13 cellular contexts compared by ENCODE assay signal in genomic region chr11:2304156-2305139, GRCh38. TPM values are rescaled to one million over a fixed set of nuclear protein-coding genes. Genes with fewer than 3 reads are reported as not detected.
A peak's percentile ranks its signal among the peaks of the same experiment; 100 is the strongest.
DNase-seq lines count a peak whose midpoint lies in the region; ATAC-seq and TF ChIP-seq lines count a peak whose summit lies in the region.
"Had no signal": no experiment of that assay in that cellular context is flagged by ENCODE, and none has a peak within 500 bp of the region (broad histone marks: within the 10 kb centered on the region; RNA-seq: fewer than 3 reads in every experiment).

No MANE protein-coding gene starts in this region.

- no peak overlapping the region for H3K4me3 Mint-ChIP-seq in activated B cell treated with CpG ODN at 0.5 μM for 24 hours

- no peaks in the 10 kb centered on the region for H3K9me3 ChIP-seq in SK-N-SH
- H3K9me3 ChIP-seq in hepatocyte (ENCODE audit: low read depth) = no peaks in the 10 kb centered on the region
- H3K9me3 ChIP-seq: A549 had no signal

- 72% methylated on average over 13 of the region's 20 CpGs for WGBS in SK-N-SH (ENCODE audit: low lambda C conversion rate)
- WGBS in hepatocyte (ENCODE audit: low lambda C conversion rate, missing lambda C conversion rate) = 88% methylated on average over 20 of the region's 20 CpGs

- DNase-seq in SK-N-SH (peak; percentile 38), activated B cell treated with CpG ODN at 0.5 μM for 24 hours (no peak), hepatocyte (ENCODE audit: low spot score) (no peak)

- no peaks in the 10 kb centered on the region for H3K27me3 ChIP-seq in SK-N-SH (ENCODE audit: insufficient read depth)
- H3K27me3 ChIP-seq in hepatocyte = no peaks in the 10 kb centered on the region

- no peaks in the 10 kb centered on the region for H3K9me3 Mint-ChIP-seq in activated B cell treated with CpG ODN at 0.5 μM for 24 hours

- H3K27me3 Mint-ChIP-seq in activated B cell treated with CpG ODN at 0.5 μM for 24 hours = no peaks in the 10 kb centered on the region

- H3K27ac Mint-ChIP-seq in activated B cell treated with CpG ODN at 0.5 μM for 24 hours = peak overlapping the region; percentile 30

- no peaks in the 10 kb centered on the region for H3K36me3 ChIP-seq in SK-N-SH (replicated peaks in 1 of 2; ENCODE audit: control insufficient read depth in 1 of 2, insufficient read depth in 2 of 2, low read length in 1 of 2)
- H3K36me3 ChIP-seq in hepatocyte (replicated peaks; ENCODE audit: insufficient read depth, low read depth) = no peaks in the 10 kb centered on the region

- no peak for TF ChIP-seq EP300 in SK-N-SH (IDR thresholded peaks at IDR 0.05; ENCODE audit: borderline replicate concordance in 1 of 2, low read depth in 1 of 2, low read length in 1 of 2)

- H3K79me2 ChIP-seq in SK-N-SH (ENCODE audit: insufficient read depth) (no peaks in the 10 kb centered on the region), hepatocyte (no peaks in the 10 kb centered on the region)

- H2AFZ ChIP-seq in SK-N-SH (ENCODE audit: low read depth) (0 out of 2 replicates have a peak overlapping the region, but pooled peaks have one; percentile 68), hepatocyte (no peak overlapping the region)

- H3K4me3 ChIP-seq in SK-N-SH (ENCODE audit: low read depth in 2 of 2, low read length in 1 of 2) (no peak overlapping the region; a peak in 1 of 4 replicates), hepatocyte (no peak overlapping the region), skin epidermis (no peak overlapping the region)
- H3K4me3 ChIP-seq: A549 had no signal

- CTCF ChIA-PET in SK-N-SH (lab: Yijun Ruan, JAX) (interaction anchor here (0.6 to 13.9 kb wide), 42 partner anchors 8 to 846 kb away, joined by 3 to 318 read pairs (median 5); partner anchors contain the start of genes CD81, TH and TSSC4), activated B cell treated with CpG ODN at 0.5 μM for 24 hours (lab: Charles Lee) (interaction anchor here (0.6 to 11.2 kb wide), 20 partner anchors 10 to 230 kb away, joined by 3 to 321 read pairs (median 6); partner anchors contain the start of genes ASCL2 and TSSC4)

- POLR2A ChIA-PET in SK-N-SH (lab: Yijun Ruan, JAX) (interaction anchor here (0.6 to 1.3 kb wide), 7 partner anchors 28 to 118 kb away, joined by 3 to 5 read pairs (median 3); partner anchors contain the start of gene TSSC4), activated B cell treated with CpG ODN at 0.5 μM for 24 hours (lab: Charles Lee) (interaction anchor here (0.6 to 3.0 kb wide), 10 partner anchors 73 to 118 kb away, joined by 3 to 23 read pairs (median 8); partner anchors contain the start of genes CD81 and TSSC4)

- no peaks in the 10 kb centered on the region for H3K36me3 Mint-ChIP-seq in activated B cell treated with CpG ODN at 0.5 μM for 24 hours (ENCODE audit: low read depth)

- no peak for TF ChIP-seq CTCF in SK-N-SH (IDR thresholded peaks at IDR 0.05)
- TF ChIP-seq CTCF in activated B cell treated with CpG ODN at 0.5 μM for 24 hours (IDR thresholded peaks at IDR 0.05) = no peak
- no peak for TF ChIP-seq CTCF in hepatocyte (IDR thresholded peaks at IDR 0.05; ENCODE audit: poor library complexity)

- H3K4me1 Mint-ChIP-seq in activated B cell treated with CpG ODN at 0.5 μM for 24 hours = peaks cover 64% of the 10 kb centered on the region

- peaks cover 12 to 48% of the 10 kb centered on the region in 2 experiments; a peak in 3 of 4 replicates for H3K4me1 ChIP-seq in SK-N-SH (ENCODE audit: control insufficient read depth in 1 of 2, insufficient read depth in 2 of 2, low read depth in 1 of 2, low read length in 1 of 2)
- H3K4me1 ChIP-seq in hepatocyte (ENCODE audit: insufficient read depth) = peaks cover 57% of the 10 kb centered on the region
- H3K4me1 ChIP-seq: A549 had no signal

- H4K20me1 ChIP-seq in SK-N-SH (ENCODE audit: insufficient read depth) (no peaks in the 10 kb centered on the region), hepatocyte (ENCODE audit: insufficient read depth, poor library complexity, severe bottlenecking) (no peaks in the 10 kb centered on the region)

- ATAC-seq in SK-N-SH treated with all-trans-retinoic acid at 6 μM for 48 hours (no peak), activated B cell treated with CpG ODN at 0.5 μM for 24 hours (ENCODE audit: low read depth) (no peak), HG03521 (IDR thresholded peaks at IDR 0.05; ENCODE audit: unreplicated experiment) (no peak), HG03108 (IDR thresholded peaks at IDR 0.05; ENCODE audit: unreplicated experiment) (no peak), HG03159 (IDR thresholded peaks at IDR 0.05; ENCODE audit: unreplicated experiment) (no peak)

- peak overlapping the region in 1 of 2 experiments; percentile 69; a peak in 2 of 4 replicates for H3K27ac ChIP-seq in SK-N-SH (ENCODE audit: low read depth in 2 of 2, low read length in 1 of 2)
- peak overlapping the region; percentile 99 for H3K27ac ChIP-seq in hepatocyte
- peak overlapping the region in 19 of 21 experiments; percentile 2 to 93 (median 61) for H3K27ac ChIP-seq in skin epidermis
- H3K27ac ChIP-seq: A549 had no signal

- H3K4me2 ChIP-seq in SK-N-SH (peak overlapping the region; percentile 72; the same call in 1 of the 2 replicates), hepatocyte (peak overlapping the region; percentile 70)
- H3K4me2 ChIP-seq: A549 had no signal

- peaks cover 4% of the 10 kb centered on the region for H3F3A ChIP-seq in SK-N-SH (replicated peaks; ENCODE audit: insufficient read depth)

- TF ChIP-seq RAD21 in SK-N-SH (IDR thresholded peaks at IDR 0.05; ENCODE audit: low read length) = no peak

- no peaks in the 10 kb centered on the region for H3K9me2 ChIP-seq in SK-N-SH
- no peaks in the 10 kb centered on the region for H3K9me2 ChIP-seq in hepatocyte (replicated peaks; ENCODE audit: insufficient read depth)

- no peak overlapping the region for H3K9ac ChIP-seq in SK-N-SH

- intact Hi-C loops in activated B cell treated with CpG ODN at 0.5 μM for 24 hours (cut with micrococcal nuclease) = loop anchor here (1.0 to 5.0 kb wide), 8 partner anchors 96 to 598 kb away; partner anchors contain the start of gene TSSC4

TF ChIP-seq in SK-N-SH, 30 proteins besides CTCF, POLR2A, EP300 and RAD21 (continues in another document):
- TF ChIP-seq EZH2phosphoT487 (IDR thresholded peaks at IDR 0.05; ENCODE audit: borderline replicate concordance, low read depth) = no peak
- no peak for TF ChIP-seq RXRA (IDR thresholded peaks at IDR 0.05; ENCODE audit: borderline replicate concordance, low read depth)
- no peak for TF ChIP-seq JUND (IDR thresholded peaks at IDR 0.05)
- TF ChIP-seq NFIC (IDR thresholded peaks at IDR 0.05; ENCODE audit: borderline replicate concordance) = no peak
- TF ChIP-seq NRF1 (IDR thresholded peaks at IDR 0.05; ENCODE audit: low read depth, low read length) = no peak
- no peak for TF ChIP-seq GATA2 (CRISPR knock-in tag; IDR thresholded peaks at IDR 0.05)

TF ChIP-seq in SK-N-SH treated with all-trans-retinoic acid at 6 μM for 48 hours, 23 proteins besides CTCF, POLR2A, EP300 and RAD21:
- TF ChIP-seq PPARA (CRISPR knock-in tag; IDR thresholded peaks at IDR 0.05; ENCODE audit: borderline replicate concordance) (no peak), POU6F1 (CRISPR knock-in tag; IDR thresholded peaks at IDR 0.05; ENCODE audit: borderline replicate concordance, low read depth) (no peak), RARB (CRISPR knock-in tag; IDR thresholded peaks at IDR 0.05) (no peak), ZNF8 (CRISPR knock-in tag; IDR thresholded peaks at IDR 0.05) (no peak)
TF ChIP-seq in SK-N-SH treated with all-trans-retinoic acid at 6 μM for 48 hours: peak in this region for 0.

RNA-seq across cellular contexts. Expression of gene TSPAN32, which starts 2.6 kb away (rescaled TPM):
- 0.12 and 0.18 TPM in 2 replicates for polyA plus RNA-seq in SK-N-SH (2012; rRNA removed)
- 0.13 and 0.17 TPM in 2 replicates for polyA plus RNA-seq in SK-N-SH (2012; cell fraction: cytosol; rRNA removed)
- 0.75 and 1.2 TPM in 2 replicates for polyA plus RNA-seq in SK-N-SH (2012; cell fraction: nucleus; rRNA removed)
- 6.8 and 7.3 TPM in 2 replicates for total RNA-seq in activated B cell treated with CpG ODN at 0.5 μM for 24 hours
- total RNA-seq in hepatocyte = 1.5 and 5.0 TPM in 2 replicates
- polyA plus RNA-seq in hepatocyte = 4.8 and 7.0 TPM in 2 replicates
- total RNA-seq: dermis blood vessel endothelial cell, pulmonary artery endothelial cell had no signal
- polyA plus RNA-seq: A549 had no signal

RNA-seq across cellular contexts. Expression of gene C11orf21, which starts 2.7 kb away (rescaled TPM):
- polyA plus RNA-seq in SK-N-SH (2012; rRNA removed) (0.03 and 0.06 TPM in 2 replicates), hepatocyte (0.43 and 0.68 TPM in 2 replicates)
- 0.05 TPM in 1 of 2 replicates, not detected in the other for polyA plus RNA-seq in SK-N-SH (2012; cell fraction: cytosol; rRNA removed)
- polyA plus RNA-seq in SK-N-SH (2012; cell fraction: nucleus; rRNA removed) = 0.09 and 0.20 TPM in 2 replicates
- total RNA-seq in activated B cell treated with CpG ODN at 0.5 μM for 24 hours (5.2 and 8.8 TPM in 2 replicates), hepatocyte (0.17 TPM in 1 of 2 replicates, not detected in the other)
- total RNA-seq: dermis blood vessel endothelial cell, pulmonary artery endothelial cell had no signal
- polyA plus RNA-seq: A549 had no signal

RNA-seq across cellular contexts. Expression of gene ASCL2, which starts 34.1 kb away (rescaled TPM):
- polyA plus RNA-seq in SK-N-SH (2012; rRNA removed) (not detected in 2 replicates), hepatocyte (5.8 and 7.9 TPM in 2 replicates)
- not detected in 2 replicates for polyA plus RNA-seq in SK-N-SH (2012; cell fraction: cytosol; rRNA removed)
- polyA plus RNA-seq in SK-N-SH (2012; cell fraction: nucleus; rRNA removed) = not detected in 2 replicates
- total RNA-seq in activated B cell treated with CpG ODN at 0.5 μM for 24 hours (1.3 and 1.4 TPM in 2 replicates), hepatocyte (3.3 and 5.6 TPM in 2 replicates)
- total RNA-seq: dermis blood vessel endothelial cell, HT1080, pulmonary artery endothelial cell, RPMI7951 had no signal
- polyA plus RNA-seq: A549 had no signal
